Comparison of ENCODE assay signal across 22 cellular contexts in the genomic region with DNA sequence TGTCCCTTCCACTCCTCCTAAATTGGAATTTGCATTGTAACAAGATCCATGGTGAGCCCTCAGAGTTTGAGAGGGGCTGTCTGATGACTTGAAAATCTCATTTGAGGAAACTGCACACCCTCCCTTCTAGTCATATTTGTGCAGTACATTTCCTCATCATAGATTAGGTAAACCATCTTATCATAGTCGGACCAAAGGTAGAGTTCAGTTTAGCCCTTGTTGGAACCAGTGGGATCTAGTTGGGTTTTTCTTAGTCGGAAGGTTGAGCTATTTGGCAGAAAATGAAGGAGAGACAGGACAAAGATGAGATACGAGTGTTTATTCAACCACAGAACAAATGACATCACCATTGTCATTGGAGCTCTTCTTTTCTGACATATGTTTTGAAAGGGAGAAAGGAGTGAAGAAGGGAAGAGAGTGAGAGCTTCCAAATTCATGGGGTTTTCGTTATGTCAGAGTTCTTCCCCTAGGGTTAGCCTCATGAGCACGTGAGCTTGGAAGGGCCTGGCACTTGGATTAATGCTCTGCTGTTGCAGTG. TPM values are rescaled to one million over a fixed set of nuclear protein-coding genes. Genes with fewer than 3 reads are reported as not detected.
DNase-seq lines count a peak whose midpoint lies in the region; ATAC-seq, FAIRE-seq and TF ChIP-seq lines count a peak whose summit lies in the region.
"Had no signal": no experiment of that assay in that cellular context is flagged by ENCODE, and none has a peak within 500 bp of the region (broad histone marks: within the 10 kb centered on the region; RNA-seq: fewer than 3 reads in every experiment).

No MANE protein-coding gene starts in this region.

- no peak for TF ChIP-seq CTCF in HCT116 (IDR thresholded peaks at IDR 0.05 in 2 of 3, conservative IDR thresholded peaks at IDR 0.05 in 1 of 3; ENCODE audit: borderline replicate concordance in 1 of 3, insufficient read depth in 1 of 3, low read depth in 2 of 3, low read length in 2 of 3)
- TF ChIP-seq CTCF in PC-3 (conservative IDR thresholded peaks at IDR 0.05; ENCODE audit: low read depth, low read length): no peak
- no peak for TF ChIP-seq CTCF in HepG2 (CRISPR knock-in tag; IDR thresholded peaks at IDR 0.05)
- TF ChIP-seq CTCF in body of pancreas (IDR thresholded peaks at IDR 0.05): no peak

- H3K27me3 ChIP-seq in HCT116 (ENCODE audit: insufficient read depth, low read length) (no peaks in the 10 kb centered on the region), PC-3 (ENCODE audit: low read length) (no peaks in the 10 kb centered on the region), HepG2 (ENCODE audit: control insufficient read depth in 1 of 2, insufficient read depth in 2 of 2, low read length in 2 of 2) (peaks cover 0 to 2% of the 10 kb centered on the region in 2 experiments; a peak in 1 of 5 replicates), body of pancreas (no peaks in the 10 kb centered on the region)

- POLR2A ChIA-PET in HCT116 (lab: Charles Lee) (interaction anchor here (0.9 kb wide), 1 partner anchor 625 kb away, joined by 5 read pairs; no protein-coding TSS in a partner anchor), PC-3 (lab: Charles Lee; ENCODE audit: unreplicated experiment) (no interaction called here), HepG2 (lab: Yijun Ruan, JAX) (interaction anchor here (2.6 to 2.8 kb wide), 2 partner anchors 15 to 82 kb away, joined by 12 to 18 read pairs; no protein-coding TSS in a partner anchor)

- TF ChIP-seq POLR2A in HCT116 (IDR thresholded peaks at IDR 0.05; ENCODE audit: borderline replicate concordance, extremely low read depth, insufficient read depth, insufficient read length): no peak
- TF ChIP-seq POLR2A in HepG2 (IDR thresholded peaks at IDR 0.05; ENCODE audit: insufficient read depth in 1 of 2, low read depth in 2 of 2, low read length in 2 of 2): no peak
- no peak for TF ChIP-seq POLR2A in body of pancreas (IDR thresholded peaks at IDR 0.05)

- FAIRE-seq in HepG2 (lab: Jason Lieb, UNC): peak; percentile 37
- FAIRE-seq: GM12891, HTR-8/SVneo, RCC 7860 had no signal

- intact Hi-C loops in HCT116 (cut with micrococcal nuclease) (loop anchor here (5.0 kb wide), 1 partner anchor 84 kb away; no protein-coding TSS in a partner anchor), PC-3 (cut with micrococcal nuclease) (no loop called here), HepG2 (cut with micrococcal nuclease; ENCODE audit: unreplicated experiment) (loop anchor here (5.0 to 10.0 kb wide), 4 partner anchors 44 to 624 kb away; a partner anchor contains a TSS), body of pancreas (cut with DNase I) (no loop called here)

- ATAC-seq in HCT116 (no peak), PC-3 (no peak), HepG2 (no peak), GM18511 (IDR thresholded peaks at IDR 0.05; ENCODE audit: unreplicated experiment) (no peak), body of pancreas (no peak)

- H3K4me3 ChIP-seq in HCT116 (replicated peaks in 1 of 2; ENCODE audit: low read depth in 1 of 2, low read length in 2 of 2): no peak overlapping the region
- no peak overlapping the region for H3K4me3 ChIP-seq in PC-3 (ENCODE audit: low read length)
- H3K4me3 ChIP-seq in HepG2 (replicated peaks in 1 of 3; ENCODE audit: insufficient read depth in 1 of 3, low read depth in 2 of 3, low read length in 3 of 3): no peak overlapping the region
- H3K4me3 ChIP-seq in urinary bladder (ENCODE audit: low read depth, low read length): no peak overlapping the region
- H3K4me3 ChIP-seq in body of pancreas: no peak overlapping the region
- H3K4me3 ChIP-seq: SK-N-MC had no signal

- peaks cover 11% of the 10 kb centered on the region for H3F3A ChIP-seq in PC-3 (ENCODE audit: low read length, unreplicated experiment)

- H3K27ac ChIP-seq in HCT116 (ENCODE audit: low read depth, low read length): peak overlapping the region; percentile 96
- H3K27ac ChIP-seq in PC-3 (ENCODE audit: low read length): peak overlapping the region; percentile 100
- H3K27ac ChIP-seq in HepG2 (ENCODE audit: extremely low read length, insufficient read depth, low read length): peak overlapping the region; percentile 89
- H3K27ac ChIP-seq in urinary bladder (ENCODE audit: low read depth): peak overlapping the region; percentile 61
- no peak overlapping the region for H3K27ac ChIP-seq in body of pancreas
- H3K27ac ChIP-seq: HL-60, SK-N-MC had no signal

- H3K4me1 ChIP-seq in HCT116 (ENCODE audit: control insufficient read depth in 1 of 2, insufficient read depth in 2 of 2, low read length in 2 of 2) (peaks cover 47 to 55% of the 10 kb centered on the region in 2 experiments), PC-3 (ENCODE audit: insufficient read depth, low read length) (peaks cover 39% of the 10 kb centered on the region), HepG2 (ENCODE audit: insufficient read depth, low read length) (peaks cover 54% of the 10 kb centered on the region), urinary bladder (ENCODE audit: insufficient read depth) (no peaks in the 10 kb centered on the region), body of pancreas (no peaks in the 10 kb centered on the region)
- H3K4me1 ChIP-seq: BE2C had no signal

- 38% methylated on average over 5 of the region's 5 CpGs for WGBS in HepG2 (ENCODE audit: low lambda C conversion rate)
- 57% methylated on average over 5 of the region's 5 CpGs for WGBS in urinary bladder
- WGBS in body of pancreas, 2 donors: 57 to 59% methylated on average over 5 of the region's 5 CpGs

- RAD21 ChIA-PET in HCT116 (lab: Charles Lee; ENCODE audit: low non-redundant PET in 1 of 2, low total read pairs in 2 of 2, uncharacterized antibody in 2 of 2, unreplicated experiment in 2 of 2): interaction anchor here in 1 of 2 experiments (0.7 kb wide), 1 partner anchor 505 kb away, joined by 3 read pairs; no protein-coding TSS in a partner anchor

- no peaks in the 10 kb centered on the region for H3K79me2 ChIP-seq in HCT116 (ENCODE audit: insufficient read depth, low read length)
- no peaks in the 10 kb centered on the region for H3K79me2 ChIP-seq in PC-3 (ENCODE audit: low read length)
- H3K79me2 ChIP-seq in HepG2 (ENCODE audit: insufficient read depth, low read length): no peaks in the 10 kb centered on the region

- in situ Hi-C loops in HepG2 (cut with HindIII; ENCODE audit: extremely low pct_ligation_motif_present, low pct_unique_long_range_greater_than_20kb): no loop called here

- TF ChIP-seq EP300 in HepG2 (IDR thresholded peaks at IDR 0.05; ENCODE audit: low read depth in 2 of 2, low read length in 2 of 2): no peak
- TF ChIP-seq EP300 in HepG2 (CRISPR knock-in tag; IDR thresholded peaks at IDR 0.05; ENCODE audit: borderline replicate concordance): no peak

- H3K9ac ChIP-seq in HCT116 (ENCODE audit: low read length): no peak overlapping the region
- H3K9ac ChIP-seq in PC-3 (ENCODE audit: low read length): peak overlapping the region; percentile 78
- H3K9ac ChIP-seq in HepG2 (ENCODE audit: insufficient read depth, low read depth, low read length): peak overlapping the region; percentile 56; the same call in 1 of the 2 replicates

- H4K20me1 ChIP-seq in HCT116 (ENCODE audit: insufficient read depth) (no peaks in the 10 kb centered on the region), PC-3 (ENCODE audit: low read length) (no peaks in the 10 kb centered on the region), HepG2 (ENCODE audit: insufficient read depth, low read length) (no peaks in the 10 kb centered on the region)

- H3K36me3 ChIP-seq in HCT116 (ENCODE audit: control insufficient read depth in 1 of 2, insufficient read depth in 2 of 2, low read length in 2 of 2) (no peaks in the 10 kb centered on the region), PC-3 (ENCODE audit: low read depth, low read length) (no peaks in the 10 kb centered on the region), HepG2 (replicated peaks in 1 of 2; ENCODE audit: control insufficient read depth in 1 of 2, insufficient read depth in 2 of 2, low read length in 2 of 2) (no peaks in the 10 kb centered on the region), urinary bladder (ENCODE audit: insufficient read depth) (no peaks in the 10 kb centered on the region), body of pancreas (replicated peaks in 1 of 2; ENCODE audit: insufficient read depth in 1 of 2, low read depth in 2 of 2) (no peaks in the 10 kb centered on the region)
- H3K36me3 ChIP-seq: BE2C had no signal

- CTCF ChIA-PET in HCT116 (lab: Charles Lee): no interaction called here
- CTCF ChIA-PET in PC-3 (lab: Charles Lee): no interaction called here
- CTCF ChIA-PET in HepG2 (lab: Yijun Ruan, JAX; ENCODE audit: low intra/inter-chr PET ratio, low total read pairs): no interaction called here

- DNase-seq in HCT116 (ENCODE audit: low read depth, low spot score) (no peak), PC-3 (no peak), HepG2 (ENCODE audit: low spot score) (peak; percentile 41), body of pancreas (no peak), NOMO-1 treated with DMSO at 0.1 percent for 48 hours (lab: John Stamatoyannopoulos, UW; ENCODE audit: unreplicated experiment) (no peak)
- DNase-seq: BE2C; CD4-positive, alpha-beta memory T cell; GF-D8; GOT3; MV-4-11; NCI-H1417; NCI-H187 treated with DMSO at 0.1 percent for 48 hours; NCI-H2171 treated with DMSO at 0.1 percent for 48 hours; NCI-H510A treated with DMSO at 0.1 percent for 48 hours; Right ventricle myocardium superior had no signal

- H3K9me2 ChIP-seq in HCT116 (ENCODE audit: insufficient read depth): no peaks in the 10 kb centered on the region
- no peaks in the 10 kb centered on the region for H3K9me2 ChIP-seq in PC-3 (replicated peaks; ENCODE audit: low read length)

- BruUV-seq in HCT116 (replicated peaks; lab: Mats Ljungman, UMichigan): no TSS peak
- BruUV-seq in PC-3 (replicated peaks; lab: Mats Ljungman, UMichigan): no TSS peak
- no TSS peak for BruUV-seq in HepG2 (replicated peaks; lab: Mats Ljungman, UMichigan)

- H3K9me3 ChIP-seq in HCT116 (ENCODE audit: control insufficient read depth in 1 of 2, insufficient read depth in 1 of 2, low read depth in 1 of 2, low read length in 2 of 2) (no peaks in the 10 kb centered on the region), PC-3 (ENCODE audit: low read length) (no peaks in the 10 kb centered on the region), HepG2 (ENCODE audit: low read length) (no peaks in the 10 kb centered on the region), body of pancreas (no peaks in the 10 kb centered on the region)
- H3K9me3 ChIP-seq: BE2C had no signal

- H2AFZ ChIP-seq in HCT116 (ENCODE audit: low read depth, low read length, poor library complexity, severe bottlenecking): no peak overlapping the region
- no peak overlapping the region for H2AFZ ChIP-seq in PC-3 (ENCODE audit: low read length)
- H2AFZ ChIP-seq in HepG2 (ENCODE audit: low read length): peak overlapping the region; percentile 61

- H3K4me2 ChIP-seq in HCT116 (ENCODE audit: low read length) (no peak overlapping the region), PC-3 (ENCODE audit: low read length) (peak overlapping the region; percentile 62; the same call in 1 of the 2 replicates), HepG2 (ENCODE audit: low read depth, low read length) (peak overlapping the region; percentile 46; the same call in 1 of the 2 replicates)

- TF ChIP-seq RAD21 in HCT116 (IDR thresholded peaks at IDR 0.05; ENCODE audit: low read depth) (no peak), HepG2 (CRISPR knock-in tag; IDR thresholded peaks at IDR 0.05) (no peak)

RNA-seq across cellular contexts. Expression of a gene that starts 15.8 kb away (rescaled TPM):
- total RNA-seq in HCT116 (2021; ENCODE audit: unreplicated experiment): 1.5 TPM
- polyA plus RNA-seq in HCT116 (2012): 0.40 and 0.49 TPM in 2 replicates
- total RNA-seq in PC-3 (2014; rRNA removed): 0.18 TPM in 1 of 2 replicates, not detected in the other
- total RNA-seq in HepG2 (2016; rRNA removed; fragmentation: Illumina TruSeq; extraction: Trizol): 0.13 and 0.14 TPM in 2 replicates
- total RNA-seq in HepG2 (2016; cell fraction: cytosol; rRNA removed; fragmentation: Illumina TruSeq; extraction: Trizol; ENCODE audit: low read depth): not detected in 2 replicates
- 0.31 and 0.32 TPM in 2 replicates for total RNA-seq in HepG2 (2016; cell fraction: insoluble cytoplasmic fraction; rRNA removed; fragmentation: Illumina TruSeq; extraction: Trizol)
- 0.12 TPM in 1 of 2 replicates, not detected in the other for total RNA-seq in HepG2 (2016; cell fraction: membrane; rRNA removed; fragmentation: Illumina TruSeq; extraction: Trizol)
- total RNA-seq in HepG2 (2016; cell fraction: nucleus; rRNA removed; fragmentation: Illumina TruSeq; extraction: Trizol): not detected in 2 replicates
- 0.20 and 1.0 TPM in 2 replicates for polyA plus RNA-seq in HepG2 (2011; rRNA removed)
- 0.17 and 0.65 TPM in 2 replicates for polyA plus RNA-seq in HepG2 (2011; cell fraction: cytosol; rRNA removed)
- polyA plus RNA-seq in HepG2 (2011; cell fraction: nucleus; rRNA removed): 0.26 and 0.40 TPM in 2 replicates
- polyA plus RNA-seq in HepG2 (2012): 0.47 and 0.69 TPM in 2 replicates
- polyA plus RNA-seq in HepG2 (2016; cell fraction: cytosol; fragmentation: Illumina TruSeq; extraction: Trizol; ENCODE audit: low read depth): 0.06 and 0.15 TPM in 2 replicates
- polyA plus RNA-seq in HepG2 (2016; cell fraction: insoluble cytoplasmic fraction; fragmentation: Illumina TruSeq; extraction: Trizol; ENCODE audit: low read depth): 0.31 and 0.36 TPM in 2 replicates
- 0.12 TPM in 1 of 2 replicates, not detected in the other for polyA plus RNA-seq in HepG2 (2016; cell fraction: membrane; fragmentation: Illumina TruSeq; extraction: Trizol; ENCODE audit: low read depth)
- polyA plus RNA-seq in HepG2 (2016; cell fraction: nucleus; fragmentation: Illumina TruSeq; extraction: Trizol; ENCODE audit: insufficient read depth, low read depth): 0.27 TPM in 1 of 2 replicates, not detected in the other
- 0.19 TPM in 1 of 2 replicates, not detected in the other for polyA minus RNA-seq in HepG2 (2011; rRNA and poly(A)+ RNA removed; ENCODE audit: low replicate concordance)
- polyA minus RNA-seq in HepG2 (2011; cell fraction: cytosol; rRNA and poly(A)+ RNA removed): 0.89 TPM in 1 of 2 replicates, not detected in the other
- polyA minus RNA-seq in HepG2 (2011; cell fraction: nucleus; rRNA and poly(A)+ RNA removed): 0.26 and 0.87 TPM in 2 replicates
- total RNA-seq in urinary bladder: 23.2 TPM
- 2.2 TPM for polyA plus RNA-seq in urinary bladder
- not detected for total RNA-seq in body of pancreas
- total RNA-seq: CD4-positive, alpha-beta memory T cell; Right ventricle myocardium superior had no signal
- polyA plus RNA-seq: CD4-positive, alpha-beta memory T cell had no signal

RNA-seq across cellular contexts. Expression of a gene that starts 33.9 kb away (rescaled TPM):
- total RNA-seq in HCT116 (2021; ENCODE audit: unreplicated experiment) (not detected), PC-3 (2014; rRNA removed) (not detected in 2 replicates), HepG2 (2016; rRNA removed; fragmentation: Illumina TruSeq; extraction: Trizol) (0.07 TPM in 1 of 2 replicates, not detected in the other), urinary bladder (not detected), body of pancreas (not detected)
- 0.08 and 0.20 TPM in 2 replicates for polyA plus RNA-seq in HCT116 (2012)
- not detected in 2 replicates for total RNA-seq in HepG2 (2016; cell fraction: cytosol; rRNA removed; fragmentation: Illumina TruSeq; extraction: Trizol; ENCODE audit: low read depth)
- total RNA-seq in HepG2 (2016; cell fraction: insoluble cytoplasmic fraction; rRNA removed; fragmentation: Illumina TruSeq; extraction: Trizol): not detected in 2 replicates
- total RNA-seq in HepG2 (2016; cell fraction: membrane; rRNA removed; fragmentation: Illumina TruSeq; extraction: Trizol): not detected in 2 replicates
- not detected in 2 replicates for total RNA-seq in HepG2 (2016; cell fraction: nucleus; rRNA removed; fragmentation: Illumina TruSeq; extraction: Trizol)
- polyA plus RNA-seq in HepG2 (2011; rRNA removed) (0.09 and 0.31 TPM in 2 replicates), urinary bladder (not detected)
- 0.27 and 0.54 TPM in 2 replicates for polyA plus RNA-seq in HepG2 (2011; cell fraction: cytosol; rRNA removed)
- not detected in 2 replicates for polyA plus RNA-seq in HepG2 (2011; cell fraction: nucleus; rRNA removed)
- polyA plus RNA-seq in HepG2 (2012): 0.07 and 0.20 TPM in 2 replicates
- not detected in 2 replicates for polyA plus RNA-seq in HepG2 (2016; cell fraction: cytosol; fragmentation: Illumina TruSeq; extraction: Trizol; ENCODE audit: low read depth)
- 0.23 TPM in 1 of 2 replicates, not detected in the other for polyA plus RNA-seq in HepG2 (2016; cell fraction: insoluble cytoplasmic fraction; fragmentation: Illumina TruSeq; extraction: Trizol; ENCODE audit: low read depth)
- polyA plus RNA-seq in HepG2 (2016; cell fraction: membrane; fragmentation: Illumina TruSeq; extraction: Trizol; ENCODE audit: low read depth): not detected in 2 replicates
- not detected in 2 replicates for polyA plus RNA-seq in HepG2 (2016; cell fraction: nucleus; fragmentation: Illumina TruSeq; extraction: Trizol; ENCODE audit: insufficient read depth, low read depth)
- polyA minus RNA-seq in HepG2 (2011; rRNA and poly(A)+ RNA removed; ENCODE audit: low replicate concordance): not detected in 2 replicates
- polyA minus RNA-seq in HepG2 (2011; cell fraction: cytosol; rRNA and poly(A)+ RNA removed): not detected in 2 replicates
- polyA minus RNA-seq in HepG2 (2011; cell fraction: nucleus; rRNA and poly(A)+ RNA removed): not detected in 2 replicates
- total RNA-seq: CD4-positive, alpha-beta memory T cell; Right ventricle myocardium superior had no signal
- polyA plus RNA-seq: CD4-positive, alpha-beta memory T cell had no signal

RNA-seq across cellular contexts. Expression of a gene that starts 36.6 kb away (rescaled TPM):
- 19.0 TPM for total RNA-seq in HCT116 (2021; ENCODE audit: unreplicated experiment)
- polyA plus RNA-seq in HCT116 (2012): 19.4 and 19.7 TPM in 2 replicates
- not detected in 2 replicates for total RNA-seq in PC-3 (2014; rRNA removed)
- total RNA-seq in HepG2 (2016; rRNA removed; fragmentation: Illumina TruSeq; extraction: Trizol): 24.7 and 32.9 TPM in 2 replicates
- total RNA-seq in HepG2 (2016; cell fraction: cytosol; rRNA removed; fragmentation: Illumina TruSeq; extraction: Trizol; ENCODE audit: low read depth): 14.1 and 15.3 TPM in 2 replicates
- 23.3 and 28.9 TPM in 2 replicates for total RNA-seq in HepG2 (2016; cell fraction: insoluble cytoplasmic fraction; rRNA removed; fragmentation: Illumina TruSeq; extraction: Trizol)
- 18.4 and 19.9 TPM in 2 replicates for total RNA-seq in HepG2 (2016; cell fraction: membrane; rRNA removed; fragmentation: Illumina TruSeq; extraction: Trizol)
- total RNA-seq in HepG2 (2016; cell fraction: nucleus; rRNA removed; fragmentation: Illumina TruSeq; extraction: Trizol): 14.3 and 15.5 TPM in 2 replicates
- polyA plus RNA-seq in HepG2 (2011; rRNA removed): 48.4 and 51.1 TPM in 2 replicates
- polyA plus RNA-seq in HepG2 (2011; cell fraction: cytosol; rRNA removed): 50.5 and 56.8 TPM in 2 replicates
- polyA plus RNA-seq in HepG2 (2011; cell fraction: nucleus; rRNA removed): 21.1 and 23.4 TPM in 2 replicates
- polyA plus RNA-seq in HepG2 (2012): 8.4 and 9.9 TPM in 2 replicates
- 11.1 and 15.1 TPM in 2 replicates for polyA plus RNA-seq in HepG2 (2016; cell fraction: cytosol; fragmentation: Illumina TruSeq; extraction: Trizol; ENCODE audit: low read depth)
- 32.4 and 32.9 TPM in 2 replicates for polyA plus RNA-seq in HepG2 (2016; cell fraction: insoluble cytoplasmic fraction; fragmentation: Illumina TruSeq; extraction: Trizol; ENCODE audit: low read depth)
- polyA plus RNA-seq in HepG2 (2016; cell fraction: membrane; fragmentation: Illumina TruSeq; extraction: Trizol; ENCODE audit: low read depth): 15.7 and 15.9 TPM in 2 replicates
- 15.6 and 16.4 TPM in 2 replicates for polyA plus RNA-seq in HepG2 (2016; cell fraction: nucleus; fragmentation: Illumina TruSeq; extraction: Trizol; ENCODE audit: insufficient read depth, low read depth)
- 31.9 TPM in 1 of 2 replicates, not detected in the other for polyA minus RNA-seq in HepG2 (2011; rRNA and poly(A)+ RNA removed; ENCODE audit: low replicate concordance)
- 30.6 and 34.0 TPM in 2 replicates for polyA minus RNA-seq in HepG2 (2011; cell fraction: cytosol; rRNA and poly(A)+ RNA removed)
- 45.1 and 60.5 TPM in 2 replicates for polyA minus RNA-seq in HepG2 (2011; cell fraction: nucleus; rRNA and poly(A)+ RNA removed)
- 14.7 TPM for total RNA-seq in urinary bladder
- 0.87 TPM for polyA plus RNA-seq in urinary bladder
- 1 to 10 TPM; 2.3 to 9.6 TPM for total RNA-seq in body of pancreas
- total RNA-seq: CD4-positive, alpha-beta memory T cell; Right ventricle myocardium superior had no signal

Comparison
In these comparisons a context has a peak if more than half of its experiments do, and no peak if none do; other contexts are left out.
1. H3K27ac ChIP-seq: peak in HCT116 (single experiment), PC-3 (single experiment), HepG2 (single experiment) and urinary bladder (single experiment); none in body of pancreas (0 of 4).
2. intact Hi-C loops: an anchor here in HCT116 (5.0 kb wide) and HepG2 (5.0 to 10.0 kb wide); none called in PC-3 and body of pancreas.